In genomic region chr1:9539165-9539828, GRCh38 we compare ENCODE assay signal across 8 cellular contexts. TPM values are rescaled to one million over a fixed set of nuclear protein-coding genes. Genes with fewer than 3 reads are reported as not detected.
DNase-seq lines count a peak whose midpoint lies in the region; ATAC-seq and TF ChIP-seq lines count a peak whose summit lies in the region.

SLC25A33 (plus strand) TSS chr1:9539465; CDS start chr1:9539692, 227 bp downstream.

- H3K4me3 ChIP-seq in esophagus squamous epithelium: peak within 1 kb of the TSS; percentile 73 to 90 (median 82)

- H3K4me1 ChIP-seq in esophagus squamous epithelium: peaks cover 22 to 49% (median 23%) of the 10 kb centered on the region in 3 donors

- TF ChIP-seq POLR2A in esophagus squamous epithelium (IDR thresholded peaks at IDR 0.05): peak in 3 of 4 donors; percentile 94 to 97 (median 94)

- WGBS in esophagus squamous epithelium, 2 donors: 0% methylated on average over 2 to 5 of the region's 92 CpGs

- ATAC-seq in GM21737 (IDR thresholded peaks at IDR 0.05; ENCODE audit: unreplicated experiment): peak; percentile 96

- no peaks in the 10 kb centered on the region for H3K36me3 ChIP-seq in esophagus squamous epithelium

- no peaks in the 10 kb centered on the region for H3K9me3 ChIP-seq in esophagus squamous epithelium

- H3K27ac ChIP-seq in esophagus squamous epithelium: peak within 1 kb of the TSS; percentile 87 to 95 (median 92)

- intact Hi-C loops in esophagus squamous epithelium (cut with DNase I): no loop called here

- H3K27me3 ChIP-seq in esophagus squamous epithelium: no peaks in the 10 kb centered on the region

- TF ChIP-seq CTCF in esophagus squamous epithelium (IDR thresholded peaks at IDR 0.05): peak in 3 of 6 experiments; percentile 14 to 35 (median 23)

- peak; percentile 90 for DNase-seq in DMS79 (lab: John Stamatoyannopoulos, UW)
- peak; percentile 95 for DNase-seq in KG1 (lab: John Stamatoyannopoulos, UW)
- peak; percentile 99 to 100 for DNase-seq in activated T-cell treated with anti-CD3 and anti-CD28 coated beads, Interleukin-2, amount 50 U/mL, for 48 hours
- peak; percentile 72 for DNase-seq in esophagus squamous epithelium (lab: John Stamatoyannopoulos, UW)
- peak; percentile 98 for DNase-seq in myocyte (ENCODE audit: low read depth)
- DNase-seq in stimulated activated CD8-positive, alpha-beta memory T cell treated with anti-CD3 and anti-CD28 coated beads, Interleukin-7, amount 100 ng/mL, for 4 hours (ENCODE audit: low read depth in 2 of 2): peak; percentile 94

TF ChIP-seq in PFSK-1, 5 proteins besides CTCF, POLR2A, EP300 and RAD21:
- TF ChIP-seq SIN3A (IDR thresholded peaks at IDR 0.05; ENCODE audit: borderline replicate concordance, insufficient read depth, low read length): no peak
- peak; percentile 55 for TF ChIP-seq FOXP2 (optimal IDR thresholded peaks at IDR 0.05; ENCODE audit: borderline replicate concordance, extremely low read depth, extremely low read length, insufficient read depth)
- peak; percentile 54 for TF ChIP-seq POLR2AphosphoS5 (IDR thresholded peaks at IDR 0.05; ENCODE audit: low read depth, low read length)
- peak; percentile 72; the same call in 1 of the 2 replicates for TF ChIP-seq TAF1 (IDR thresholded peaks at IDR 0.05; ENCODE audit: borderline replicate concordance, insufficient read depth, low read length)
- 0 out of 4 replicates have a peak, but pooled peaks of 1 of the 2 experiments have one; percentile 3 for TF ChIP-seq REST (IDR thresholded peaks at IDR 0.05; ENCODE audit: insufficient read depth in 1 of 2, low read depth in 2 of 2, low read length in 2 of 2)
TF ChIP-seq in PFSK-1: peak in this region for 4.

RNA-seq across cellular contexts. Expression of gene SLC25A33, which starts in this region (rescaled TPM):
- 14.1 TPM for polyA plus RNA-seq in PFSK-1 (2012; ENCODE audit: insufficient read length, low read depth)
- total RNA-seq in esophagus squamous epithelium: 1 to 10 TPM; 4.2 to 7.2 (median 5.7) TPM
- total RNA-seq in myocyte: 6.6 and 10.2 TPM in 2 replicates
- 2.6 TPM for polyA plus RNA-seq in myocyte (2012)

Comparison
In these comparisons a context has a peak if more than half of its experiments do, and no peak if none do; other contexts are left out.
1. Peak in every context shown above with its lines: DNase-seq, ATAC-seq, H3K4me3 ChIP-seq and H3K27ac ChIP-seq.